Comparison of ENCODE assay signal across 8 cellular contexts in genomic region chr1:20216574-20216973, GRCh38.
DNase-seq lines count a peak whose midpoint lies in the region; ATAC-seq and TF ChIP-seq lines count a peak whose summit lies in the region.
"Had no signal": no experiment of that assay in that cellular context is flagged by ENCODE, and none has a peak within 500 bp of the region (broad histone marks: within the 10 kb centered on the region; RNA-seq: fewer than 3 reads in every experiment).

No MANE protein-coding gene starts in this region.

- peak; percentile 12 for DNase-seq in GM06990 (ENCODE audit: extremely low read depth, insufficient read length)
- no peak for DNase-seq in RWPE2 (ENCODE audit: low spot score)
- peak; percentile 7 for DNase-seq in glomerular visceral epithelial cell (ENCODE audit: extremely low spot score)
- DNase-seq in amygdala (lab: John Stamatoyannopoulos, UW) = no peak
- no peak for DNase-seq in effector memory CD4-positive, alpha-beta T cell

- H3K27me3 ChIP-seq in GM06990 (replicated peaks; ENCODE audit: control insufficient read depth, insufficient read depth, low read length) = no peaks in the 10 kb centered on the region; the same call in 1 of the 2 replicates
- no peaks in the 10 kb centered on the region for H3K27me3 ChIP-seq in RWPE2 (ENCODE audit: insufficient read depth, poor library complexity, severe bottlenecking)
- H3K27me3 ChIP-seq in effector memory CD4-positive, alpha-beta T cell (replicated peaks; ENCODE audit: control insufficient read depth, insufficient read depth, low read length, poor library complexity, severe bottlenecking) = no peaks in the 10 kb centered on the region

- ATAC-seq in HG03066 (IDR thresholded peaks at IDR 0.05; ENCODE audit: low read depth, unreplicated experiment) (peak; percentile 54), RWPE2 (ENCODE audit: low read depth) (peak; percentile 43; the same call in 1 of the 3 replicates), GM21528 (IDR thresholded peaks at IDR 0.05; ENCODE audit: low FRiP score, unreplicated experiment) (no peak)

- H3K9me3 ChIP-seq in RWPE2 (ENCODE audit: severe bottlenecking) = no peaks in the 10 kb centered on the region
- H3K9me3 ChIP-seq in effector memory CD4-positive, alpha-beta T cell (ENCODE audit: control insufficient read depth, low read length) = no peaks in the 10 kb centered on the region

- TF ChIP-seq CTCF in GM06990 (IDR thresholded peaks at IDR 0.05; ENCODE audit: insufficient read depth, low read length, poor library complexity, severe bottlenecking) (peak; percentile 66), RWPE2 (IDR thresholded peaks at IDR 0.05; ENCODE audit: poor library complexity, severe bottlenecking) (peak; percentile 30)

- H3K27ac ChIP-seq in RWPE2 (ENCODE audit: poor library complexity, severe bottlenecking) = no peak overlapping the region
- H3K27ac ChIP-seq in effector memory CD4-positive, alpha-beta T cell (ENCODE audit: insufficient read depth, low read length, poor library complexity, severe bottlenecking) = no peak overlapping the region
- H3K27ac ChIP-seq: SJSA1 had no signal

- H3K4me3 ChIP-seq in GM06990 (replicated peaks; ENCODE audit: low read depth, low read length) (no peak overlapping the region), RWPE2 (ENCODE audit: severe bottlenecking) (no peak overlapping the region)
- no peak overlapping the region for H3K4me3 ChIP-seq in effector memory CD4-positive, alpha-beta T cell (ENCODE audit: insufficient read depth, low read depth, low read length, poor library complexity, severe bottlenecking)
- H3K4me3 ChIP-seq: SJSA1 had no signal

- H3K4me1 ChIP-seq in RWPE2 (ENCODE audit: insufficient read depth, poor library complexity, severe bottlenecking) = peaks cover 21% of the 10 kb centered on the region
- peaks cover 4% of the 10 kb centered on the region for H3K4me1 ChIP-seq in effector memory CD4-positive, alpha-beta T cell (ENCODE audit: control insufficient read depth, insufficient read depth, low read length, poor library complexity, severe bottlenecking)
- H3K4me1 ChIP-seq: SJSA1 had no signal

- H3K36me3 ChIP-seq in GM06990 (ENCODE audit: control insufficient read depth, insufficient read depth, low read length) = no peaks in the 10 kb centered on the region
- H3K36me3 ChIP-seq in RWPE2 (ENCODE audit: low read depth) = no peaks in the 10 kb centered on the region
- no peaks in the 10 kb centered on the region for H3K36me3 ChIP-seq in effector memory CD4-positive, alpha-beta T cell (ENCODE audit: control insufficient read depth, insufficient read depth, low read length)
- H3K36me3 ChIP-seq: SJSA1 had no signal

Comparison
In these comparisons a context has a peak if more than half of its experiments do, and no peak if none do; other contexts are left out.
1. DNase-seq: peak in GM06990 (single experiment) and glomerular visceral epithelial cell (single experiment); none in RWPE2 (single experiment), amygdala (0 of 56) and effector memory CD4-positive, alpha-beta T cell (0 of 3).